In the genomic region with DNA sequence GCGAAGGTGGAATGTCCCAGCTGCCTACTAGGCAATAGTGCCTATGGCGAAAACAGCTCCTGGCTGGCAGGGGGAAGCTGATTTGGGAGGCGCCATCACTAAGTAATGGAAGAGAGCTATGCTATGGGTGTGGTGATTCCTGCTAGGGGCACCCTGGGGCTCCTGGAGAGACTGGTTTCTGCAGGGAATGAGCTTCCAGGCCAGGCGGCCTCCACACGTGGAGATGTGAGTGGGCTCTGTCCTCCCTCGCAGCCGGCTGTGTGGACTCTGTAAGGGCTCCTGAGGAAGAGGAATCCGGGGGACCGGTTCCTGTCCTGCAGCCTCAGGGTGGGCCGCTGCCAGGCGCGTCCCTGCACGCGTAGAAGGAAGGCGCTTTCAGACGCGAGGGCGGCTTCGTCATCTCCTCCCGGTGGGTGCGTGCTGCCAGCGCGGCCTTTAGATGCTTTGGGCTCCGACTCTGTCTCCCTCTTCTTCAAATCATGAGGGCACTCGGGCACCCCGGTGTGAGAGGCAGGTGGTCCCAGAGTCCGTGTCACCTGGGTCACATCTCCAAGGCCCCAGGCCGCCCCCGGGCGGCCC, we compare ENCODE assay signal across 8 cellular contexts. TPM values are rescaled to one million over a fixed set of nuclear protein-coding genes. Genes with fewer than 3 reads are reported as not detected.
DNase-seq lines count a peak whose midpoint lies in the region; ATAC-seq and TF ChIP-seq lines count a peak whose summit lies in the region.

No MANE protein-coding gene starts in this region.

- TF ChIP-seq CTCF in coronary artery (IDR thresholded peaks at IDR 0.05) (no peak), mucosa of descending colon (IDR thresholded peaks at IDR 0.05) (no peak), thoracic aorta (IDR thresholded peaks at IDR 0.05) (no peak)

- H3K9me3 ChIP-seq in SK-N-MC (ENCODE audit: low read depth, low read length) = no peaks in the 10 kb centered on the region
- H3K9me3 ChIP-seq in mucosa of descending colon = no peaks in the 10 kb centered on the region
- no peaks in the 10 kb centered on the region for H3K9me3 ChIP-seq in thoracic aorta

- intact Hi-C loops in mucosa of descending colon (cut with DNase I, micrococcal nuclease) = loop anchor here (2.0 to 5.0 kb wide), 2 partner anchors 99 to 101 kb away; no protein-coding TSS in a partner anchor

- peak overlapping the region; percentile 79 for H3K9ac ChIP-seq in SK-N-MC (ENCODE audit: insufficient read length)

- DNase-seq in SK-N-MC (ENCODE audit: low read depth, low spot score) (no peak), coronary artery (ENCODE audit: low spot score) (peak; percentile 71), mucosa of descending colon (peak in 1 of 3 donors; percentile 54), thoracic aorta (ENCODE audit: low spot score) (no peak)

- ATAC-seq in GM19395 (IDR thresholded peaks at IDR 0.05; ENCODE audit: unreplicated experiment) (peak; percentile 9), mucosa of descending colon (peak; percentile 37), thoracic aorta (ENCODE audit: insufficient number of reproducible peaks, low FRiP score, low read depth) (no peak), HG02938 (IDR thresholded peaks at IDR 0.05; ENCODE audit: unreplicated experiment) (no peak), GM21825 (IDR thresholded peaks at IDR 0.05; ENCODE audit: unreplicated experiment) (no peak), GM21360 (IDR thresholded peaks at IDR 0.05; ENCODE audit: unreplicated experiment) (no peak)

- no peaks in the 10 kb centered on the region for H3K36me3 ChIP-seq in SK-N-MC (ENCODE audit: insufficient read depth, low read length)
- no peaks in the 10 kb centered on the region for H3K36me3 ChIP-seq in mucosa of descending colon (ENCODE audit: low read depth)
- H3K36me3 ChIP-seq in thoracic aorta = no peaks in the 10 kb centered on the region

- no peak overlapping the region for H3K27ac ChIP-seq in SK-N-MC
- H3K27ac ChIP-seq in coronary artery = no peak overlapping the region
- H3K27ac ChIP-seq in thoracic aorta = no peak overlapping the region

- H3K4me1 ChIP-seq in mucosa of descending colon (ENCODE audit: low read depth) (no peaks in the 10 kb centered on the region), thoracic aorta (ENCODE audit: control insufficient read depth in 1 of 2, low read depth in 2 of 2) (peaks cover 0 to 8% of the 10 kb centered on the region in 2 donors)

- H3K4me3 ChIP-seq in SK-N-MC (peak overlapping the region; percentile 86), coronary artery (peak overlapping the region; percentile 74), mucosa of descending colon (no peak overlapping the region), thoracic aorta (peak overlapping the region; percentile 85)

- no peaks in the 10 kb centered on the region for H3K27me3 ChIP-seq in thoracic aorta (replicated peaks; ENCODE audit: insufficient read depth)

RNA-seq across cellular contexts. Expression of gene ANKRD62, which starts 55.5 kb away (rescaled TPM):
- total RNA-seq in mucosa of descending colon (1 to 10 TPM in 1 of 3 donors, under 1 TPM in 1, not detected in 1; 0.17 to 1.8 TPM), thoracic aorta (not detected)

RNA-seq across cellular contexts. Expression of gene IMPA2, which starts 56.9 kb away (rescaled TPM):
- 100 to 1,000 TPM in 2 of 3 donors, 10 to 100 TPM in 1; 58.0 to 152 (median 117) TPM for total RNA-seq in mucosa of descending colon
- total RNA-seq in thoracic aorta = 10 to 100 TPM in 1 of 2 donors, 1 to 10 TPM in 1; 8.4 to 26.6 TPM

Comparison
In these comparisons a context has a peak if more than half of its experiments do, and no peak if none do; other contexts are left out.
1. ATAC-seq: peak in GM19395 (single experiment) and mucosa of descending colon (single experiment); none in thoracic aorta (single experiment), HG02938 (single experiment), GM21825 (single experiment) and GM21360 (single experiment).